Comparison of ENCODE assay signal across 17 cellular contexts in the genomic region with DNA sequence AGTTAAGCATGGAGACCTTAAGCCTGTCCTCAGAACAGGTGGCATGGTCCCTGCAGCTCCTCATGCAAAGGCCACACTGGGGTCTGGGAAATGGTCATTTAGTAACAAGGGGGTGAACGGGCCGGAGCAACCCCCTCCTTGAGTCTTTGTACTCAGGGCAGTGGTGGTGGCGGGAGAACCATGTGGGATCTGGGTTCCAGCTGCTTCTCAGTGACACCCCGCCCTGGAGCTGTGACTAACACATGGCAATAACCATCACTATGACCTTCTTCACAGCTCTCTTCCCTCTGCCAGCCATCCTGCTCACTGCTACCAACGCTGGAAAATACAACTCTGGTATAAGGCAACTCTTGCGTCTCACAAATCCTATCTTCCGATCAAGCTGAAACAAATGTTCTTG.
DNase-seq lines count a peak whose midpoint lies in the region; ATAC-seq and TF ChIP-seq lines count a peak whose summit lies in the region.
"Had no signal": no experiment of that assay in that cellular context is flagged by ENCODE, and none has a peak within 500 bp of the region (broad histone marks: within the 10 kb centered on the region; RNA-seq: fewer than 3 reads in every experiment).

No MANE protein-coding gene starts in this region.

- peaks cover 6% of the 10 kb centered on the region for H3K4me1 Mint-ChIP-seq in CD14-positive monocyte
- peaks cover 92% of the 10 kb centered on the region for H3K4me1 Mint-ChIP-seq in CD8-positive, alpha-beta T cell (ENCODE audit: low read depth)
- H3K4me1 Mint-ChIP-seq in activated T-helper 17 cell treated with anti-CD3 and anti-CD28 coated beads, Interleukin-2, amount 50 U/mL, for 72 hours = peaks cover 54% of the 10 kb centered on the region
- H3K4me1 Mint-ChIP-seq in natural killer cell treated with Interleukin-12 subunit alpha and Interleukin-12 subunit beta and Interleukin-15 and Interleukin-18, amount 100 ng/mL, for 72 hours (ENCODE audit: low read depth in 2 of 2) = peaks cover 67 to 70% of the 10 kb centered on the region in 2 donors

- H3K27ac ChIP-seq in CD8-positive, alpha-beta T cell (ENCODE audit: low read depth, low read length) = no peak overlapping the region
- H3K27ac ChIP-seq: heart left ventricle, left ventricle myocardium inferior, WERI-Rb-1 had no signal

- no peak for TF ChIP-seq CTCF in CD14-positive monocyte (IDR thresholded peaks at IDR 0.05)
- TF ChIP-seq CTCF in CD8-positive, alpha-beta T cell (IDR thresholded peaks at IDR 0.05) = no peak

- H3K36me3 Mint-ChIP-seq in CD14-positive monocyte = peaks cover 51 to 68% of the 10 kb centered on the region in 2 donors
- peaks cover 85% of the 10 kb centered on the region for H3K36me3 Mint-ChIP-seq in CD8-positive, alpha-beta T cell
- peaks cover 97% of the 10 kb centered on the region for H3K36me3 Mint-ChIP-seq in activated T-helper 17 cell treated with anti-CD3 and anti-CD28 coated beads, Interleukin-2, amount 50 U/mL, for 72 hours (ENCODE audit: low read depth)
- peaks cover 10% of the 10 kb centered on the region for H3K36me3 Mint-ChIP-seq in natural killer cell treated with Interleukin-12 subunit alpha and Interleukin-12 subunit beta and Interleukin-15 and Interleukin-18, amount 100 ng/mL, for 72 hours

- H3K9me3 Mint-ChIP-seq in CD14-positive monocyte = no peaks in the 10 kb centered on the region
- H3K9me3 Mint-ChIP-seq in CD8-positive, alpha-beta T cell = no peaks in the 10 kb centered on the region
- H3K9me3 Mint-ChIP-seq in activated T-helper 17 cell treated with anti-CD3 and anti-CD28 coated beads, Interleukin-2, amount 50 U/mL, for 72 hours = no peaks in the 10 kb centered on the region
- H3K9me3 Mint-ChIP-seq in natural killer cell treated with Interleukin-12 subunit alpha and Interleukin-12 subunit beta and Interleukin-15 and Interleukin-18, amount 100 ng/mL, for 72 hours = no peaks in the 10 kb centered on the region

- POLR2A ChIA-PET in CD8-positive, alpha-beta T cell (lab: Charles Lee) = no interaction called here

- no peaks in the 10 kb centered on the region for H3K9me3 ChIP-seq in CD8-positive, alpha-beta T cell (ENCODE audit: low read length)
- H3K9me3 ChIP-seq: adrenal gland, heart left ventricle, left ventricle myocardium inferior had no signal

- peak overlapping the region in 4 of 7 donors; percentile 34 to 67 (median 49) for H3K27ac Mint-ChIP-seq in CD14-positive monocyte
- peak overlapping the region; percentile 77 for H3K27ac Mint-ChIP-seq in CD8-positive, alpha-beta T cell
- peak overlapping the region; percentile 81 for H3K27ac Mint-ChIP-seq in activated T-helper 17 cell treated with anti-CD3 and anti-CD28 coated beads, Interleukin-2, amount 50 U/mL, for 72 hours
- peak overlapping the region; percentile 20 to 87 for H3K27ac Mint-ChIP-seq in natural killer cell treated with Interleukin-12 subunit alpha and Interleukin-12 subunit beta and Interleukin-15 and Interleukin-18, amount 100 ng/mL, for 72 hours

- H3K36me3 ChIP-seq in CD8-positive, alpha-beta T cell (ENCODE audit: insufficient read depth, low read length) = peaks cover 29% of the 10 kb centered on the region
- H3K36me3 ChIP-seq: WERI-Rb-1 had no signal

- peaks cover 53% of the 10 kb centered on the region for H3K4me1 ChIP-seq in CD8-positive, alpha-beta T cell (ENCODE audit: insufficient read depth, low read length)

- ATAC-seq in CD8-positive, alpha-beta T cell = no peak
- ATAC-seq in activated T-helper 17 cell treated with anti-CD3 and anti-CD28 coated beads, Interleukin-2, amount 50 U/mL, for 72 hours (replicated peaks) = no peak
- ATAC-seq in natural killer cell treated with Interleukin-12 subunit alpha and Interleukin-12 subunit beta and Interleukin-15 and Interleukin-18, amount 100 ng/mL, for 72 hours = no peak
- ATAC-seq: heart left ventricle, Right ventricle myocardium inferior had no signal

- intact Hi-C loops in CD14-positive monocyte (cut with micrococcal nuclease) = loop anchor here (10.0 kb wide), 1 partner anchor 291 kb away; no protein-coding TSS in a partner anchor
- intact Hi-C loops in CD8-positive, alpha-beta T cell (cut with DNase I, micrococcal nuclease) = loop anchor here in 1 of 2 experiments (10.0 kb wide), 1 partner anchor 729 kb away; no protein-coding TSS in a partner anchor

- DNase-seq in CD14-positive monocyte (ENCODE audit: low spot score) = no peak
- no peak for DNase-seq in CD8-positive, alpha-beta T cell
- no peak for DNase-seq in natural killer cell treated with Interleukin-12 subunit alpha and Interleukin-12 subunit beta and Interleukin-15 and Interleukin-18, amount 100 ng/mL, for 72 hours (ENCODE audit: low spot score)
- DNase-seq in ecto neural progenitor cell (ENCODE audit: low spot score) = no peak
- no peak for DNase-seq in NCI-H1694 treated with DMSO at 0.1 percent for 48 hours (lab: John Stamatoyannopoulos, UW)
- DNase-seq in foreskin melanocyte = no peak
- DNase-seq: activated CD8-positive, alpha-beta memory T cell treated with anti-CD3 and anti-CD28 coated beads for 24 hours; adrenal gland; cortex of kidney; DND-41; heart left ventricle; KG1; left ventricle myocardium inferior; NCI-H69; WERI-Rb-1 had no signal

- no peak overlapping the region for H3K4me3 Mint-ChIP-seq in CD14-positive monocyte
- no peak overlapping the region for H3K4me3 Mint-ChIP-seq in CD8-positive, alpha-beta T cell
- H3K4me3 Mint-ChIP-seq in activated T-helper 17 cell treated with anti-CD3 and anti-CD28 coated beads, Interleukin-2, amount 50 U/mL, for 72 hours = peak overlapping the region; percentile 40
- H3K4me3 Mint-ChIP-seq in natural killer cell treated with Interleukin-12 subunit alpha and Interleukin-12 subunit beta and Interleukin-15 and Interleukin-18, amount 100 ng/mL, for 72 hours = no peak overlapping the region

- no peaks in the 10 kb centered on the region for H3K27me3 Mint-ChIP-seq in CD14-positive monocyte (ENCODE audit: low read depth in 3 of 3)
- no peaks in the 10 kb centered on the region for H3K27me3 Mint-ChIP-seq in CD8-positive, alpha-beta T cell (ENCODE audit: low read depth)
- no peaks in the 10 kb centered on the region for H3K27me3 Mint-ChIP-seq in activated T-helper 17 cell treated with anti-CD3 and anti-CD28 coated beads, Interleukin-2, amount 50 U/mL, for 72 hours
- no peaks in the 10 kb centered on the region for H3K27me3 Mint-ChIP-seq in natural killer cell treated with Interleukin-12 subunit alpha and Interleukin-12 subunit beta and Interleukin-15 and Interleukin-18, amount 100 ng/mL, for 72 hours

- H3K27me3 ChIP-seq in CD8-positive, alpha-beta T cell (ENCODE audit: insufficient read depth, low read length) = no peaks in the 10 kb centered on the region
- H3K27me3 ChIP-seq: adrenal gland, heart left ventricle had no signal

- no peak overlapping the region for H3K4me3 ChIP-seq in CD8-positive, alpha-beta T cell (ENCODE audit: low read depth, low read length)
- H3K4me3 ChIP-seq: adrenal gland, heart left ventricle, left ventricle myocardium inferior had no signal

- CTCF ChIA-PET in CD8-positive, alpha-beta T cell (lab: Charles Lee) = interaction anchor here (1.1 to 2.0 kb wide), 3 partner anchors 9 to 35 kb away, joined by 4 to 8 read pairs (median 4); no protein-coding TSS in a partner anchor
